In the genomic region with DNA sequence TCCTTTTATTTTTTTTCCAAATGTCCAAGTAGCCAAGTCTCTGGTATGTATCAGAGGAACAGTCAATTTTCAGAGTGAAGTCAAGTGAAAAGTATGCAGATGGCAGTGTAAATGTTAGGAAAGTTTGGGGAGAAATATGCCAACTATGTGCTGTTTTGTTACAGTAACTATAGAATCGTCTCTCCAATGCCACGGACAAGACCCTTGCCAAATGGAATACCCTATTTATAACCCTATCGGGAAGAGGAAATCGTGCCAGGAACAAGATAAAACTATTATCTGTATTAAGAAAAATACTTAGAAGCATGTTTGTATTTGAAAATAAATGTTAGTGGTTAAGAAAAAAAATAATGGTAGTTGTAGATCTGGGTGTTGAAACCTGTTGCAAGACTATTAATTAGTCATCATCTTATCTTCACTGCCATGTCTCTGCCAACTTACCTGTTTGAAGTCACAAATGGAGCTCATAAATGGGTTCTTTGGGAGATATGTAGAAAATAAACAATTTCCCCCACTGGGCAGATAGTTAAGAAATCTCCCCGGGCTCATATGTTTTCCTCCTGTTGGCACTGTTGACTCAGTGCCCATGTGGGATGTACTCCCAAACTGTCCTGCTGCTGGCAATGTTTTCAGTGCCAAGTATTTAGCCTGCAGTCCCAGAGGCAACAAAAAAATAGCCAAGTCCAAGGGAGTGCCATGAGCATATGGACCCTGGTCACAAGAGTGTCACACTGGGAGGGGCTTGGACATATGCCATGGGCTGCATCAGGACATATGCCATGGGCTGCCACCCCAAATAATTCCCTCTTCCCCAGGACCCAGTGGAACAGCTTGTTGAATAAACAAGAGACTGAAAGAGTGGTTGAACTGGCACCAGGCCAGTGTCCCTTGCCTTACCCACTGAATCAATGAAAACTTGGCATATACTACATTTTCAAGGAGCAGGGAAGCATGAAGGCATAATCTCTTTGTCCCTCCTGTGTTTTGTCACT, we compare ENCODE assay signal across 1 cellular context.
TF ChIP-seq lines count a peak whose summit lies in the region.

No MANE protein-coding gene starts in this region.

TF ChIP-seq in endothelial cell of umbilical vein, 7 proteins besides CTCF, POLR2A, EP300 and RAD21:
- TF ChIP-seq EZH2 (IDR thresholded peaks at IDR 0.05; ENCODE audit: borderline replicate concordance, low read depth, low read length, severe bottlenecking) (no peak), JUN (IDR thresholded peaks at IDR 0.05; ENCODE audit: borderline replicate concordance, insufficient read depth, insufficient read length, low read depth) (no peak), MAX (IDR thresholded peaks at IDR 0.05; ENCODE audit: insufficient read depth, insufficient read length) (no peak), GATA2 (IDR thresholded peaks at IDR 0.05; ENCODE audit: insufficient read depth, insufficient read length, low read depth, low read length) (no peak), MYC (IDR thresholded peaks at IDR 0.05; ENCODE audit: low read depth, low read length) (no peak), POLR2AphosphoS5 (IDR thresholded peaks at IDR 0.05; ENCODE audit: insufficient read depth, low read depth, low read length) (no peak), FOS (IDR thresholded peaks at IDR 0.05; ENCODE audit: borderline replicate concordance, insufficient read depth, low read length) (no peak)
